ENCODE assay signal across 9 cellular contexts in genomic region chr11:65492637-65493366, GRCh38. TPM values are rescaled to one million over a fixed set of nuclear protein-coding genes. Genes with fewer than 3 reads are reported as not detected.
DNase-seq lines count a peak whose midpoint lies in the region; ATAC-seq, FAIRE-seq and TF ChIP-seq lines count a peak whose summit lies in the region.
"Had no signal": no experiment of that assay in that cellular context is flagged by ENCODE, and none has a peak within 500 bp of the region (broad histone marks: within the 10 kb centered on the region; RNA-seq: fewer than 3 reads in every experiment).

No MANE protein-coding gene starts in this region.

- H3K36me3 ChIP-seq in mucosa of descending colon (ENCODE audit: low read depth), result no peaks in the 10 kb centered on the region
- H3K36me3 ChIP-seq in upper lobe of right lung, result no peaks in the 10 kb centered on the region

- H3K9me3 ChIP-seq in mucosa of descending colon (no peaks in the 10 kb centered on the region), upper lobe of right lung (no peaks in the 10 kb centered on the region)

- peaks cover 70% of the 10 kb centered on the region for H3K4me1 ChIP-seq in mucosa of descending colon (ENCODE audit: low read depth)
- peaks cover 92% of the 10 kb centered on the region for H3K4me1 ChIP-seq in upper lobe of right lung

- ATAC-seq in mucosa of descending colon (peak; percentile 31), upper lobe of right lung (peak; percentile 38), HG03342 (IDR thresholded peaks at IDR 0.05; ENCODE audit: unreplicated experiment) (no peak)

- H3K4me3 ChIP-seq in mucosa of descending colon (no peak overlapping the region), upper lobe of right lung (peak overlapping the region; percentile 13)

- H3K27ac ChIP-seq in upper lobe of right lung, result peak overlapping the region; percentile 100

- no peaks in the 10 kb centered on the region for H3K27me3 ChIP-seq in upper lobe of right lung

- TF ChIP-seq CTCF in mucosa of descending colon (IDR thresholded peaks at IDR 0.05) (no peak), upper lobe of right lung (IDR thresholded peaks at IDR 0.05) (no peak)

- DNase-seq in CD1c-positive myeloid dendritic cell (ENCODE audit: extremely low spot score) (peak; percentile 90), GM19239 (ENCODE audit: insufficient read length, low spot score) (no peak), RPMI7951 (ENCODE audit: low read depth) (peak; percentile 87), dermis blood vessel endothelial cell (peak; percentile 84), mucosa of descending colon (peak; percentile 75 to 90 (median 83)), upper lobe of right lung (peak; percentile 78), HuH-7 (ENCODE audit: low spot score) (no peak)

- peak; percentile 79 for FAIRE-seq in GM19239 (lab: Jason Lieb, UNC)
- FAIRE-seq: TTC549 had no signal

- intact Hi-C loops in mucosa of descending colon (cut with DNase I, micrococcal nuclease) (no loop called here), upper lobe of right lung (cut with DNase I) (no loop called here)

RNA-seq across cellular contexts. Expression of gene MALAT1, which starts 6.0 kb away (rescaled TPM):
- 481 and 510 TPM in 2 replicates for total RNA-seq in RPMI7951 (2014; rRNA removed; shearing (Covaris generic))
- 2,930 and 8,332 TPM in 2 replicates for total RNA-seq in dermis blood vessel endothelial cell
- total RNA-seq in mucosa of descending colon, result over 10,000 TPM; 10,779 to 14,350 (median 11,224) TPM
- 11,917 TPM for total RNA-seq in upper lobe of right lung

RNA-seq across cellular contexts. Expression of gene SCYL1, which starts 32.1 kb away (rescaled TPM):
- total RNA-seq in RPMI7951 (2014; rRNA removed; shearing (Covaris generic)), result 64.1 and 65.7 TPM in 2 replicates
- total RNA-seq in dermis blood vessel endothelial cell (67.4 and 71.3 TPM in 2 replicates), mucosa of descending colon (10 to 100 TPM; 60.1 to 77.4 (median 60.3) TPM), upper lobe of right lung (74.4 TPM)

Comparison
In these comparisons a context has a peak if more than half of its experiments do, and no peak if none do; other contexts are left out.
1. DNase-seq: peak in CD1c-positive myeloid dendritic cell (single experiment), RPMI7951 (single experiment), dermis blood vessel endothelial cell (single experiment), mucosa of descending colon (3 of 3) and upper lobe of right lung (single experiment); none in GM19239 (single experiment) and HuH-7 (single experiment).